26 cellular contexts compared by ENCODE assay signal in the genomic region with DNA sequence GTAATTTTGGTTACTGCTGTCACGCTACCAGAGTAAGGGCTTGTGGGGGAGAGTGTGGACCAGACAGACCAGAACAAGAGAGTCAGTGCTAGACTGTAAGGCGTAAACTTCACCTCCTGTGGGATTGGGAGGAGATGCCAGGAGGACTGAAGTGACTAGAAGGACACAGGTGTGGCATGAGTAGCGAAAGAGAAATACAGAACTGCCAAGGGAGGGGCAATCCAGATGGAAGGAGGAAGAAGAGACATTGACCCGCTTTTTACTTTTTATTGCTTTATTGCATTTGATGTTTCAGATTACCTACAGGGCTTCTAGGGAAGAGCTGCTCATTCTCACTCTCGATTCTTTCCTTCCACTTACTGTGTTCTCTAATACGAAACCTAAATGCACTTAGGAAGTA. TPM values are rescaled to one million over a fixed set of nuclear protein-coding genes. Genes with fewer than 3 reads are reported as not detected.
DNase-seq lines count a peak whose midpoint lies in the region; ATAC-seq, FAIRE-seq and TF ChIP-seq lines count a peak whose summit lies in the region.
"Had no signal": no experiment of that assay in that cellular context is flagged by ENCODE, and none has a peak within 500 bp of the region (broad histone marks: within the 10 kb centered on the region; RNA-seq: fewer than 3 reads in every experiment).

No MANE protein-coding gene starts in this region.

- H3K4me1 Mint-ChIP-seq in activated CD4-positive, alpha-beta T cell treated with anti-CD3 and anti-CD28 coated beads for 36 hours, result peaks cover 35% of the 10 kb centered on the region
- H3K4me1 Mint-ChIP-seq in brain (peaks cover 38% of the 10 kb centered on the region), progenitor cell of endocrine pancreas (ENCODE audit: low read depth) (peaks cover 15% of the 10 kb centered on the region)

- H4K20me1 ChIP-seq in Karpas-422 (ENCODE audit: insufficient read depth, low read depth, low read length), result no peaks in the 10 kb centered on the region

- TF ChIP-seq CTCF in brain (conservative IDR thresholded peaks at IDR 0.05), result no peak
- no peak for TF ChIP-seq CTCF in progenitor cell of endocrine pancreas (IDR thresholded peaks at IDR 0.05; ENCODE audit: unreplicated experiment)

- H3K36me3 Mint-ChIP-seq in activated CD4-positive, alpha-beta T cell treated with anti-CD3 and anti-CD28 coated beads for 36 hours (ENCODE audit: low read depth), result peaks cover 16% of the 10 kb centered on the region
- H3K36me3 Mint-ChIP-seq in brain (peaks cover 13% of the 10 kb centered on the region), progenitor cell of endocrine pancreas (ENCODE audit: insufficient read depth) (peaks cover 4% of the 10 kb centered on the region)

- peaks cover 26% of the 10 kb centered on the region for H3K4me1 ChIP-seq in Karpas-422 (ENCODE audit: low read length)
- H3K4me1 ChIP-seq: prostate gland had no signal

- CTCF ChIA-PET in activated CD4-positive, alpha-beta T cell treated with anti-CD3 and anti-CD28 coated beads for 36 hours (lab: Charles Lee), result interaction anchor here (1.0 kb wide), 1 partner anchor 15 kb away, joined by 3 read pairs; no protein-coding TSS in a partner anchor

- H3K9me2 ChIP-seq in Karpas-422 (replicated peaks; ENCODE audit: insufficient read depth, low read length), result no peaks in the 10 kb centered on the region

- POLR2A ChIA-PET in activated CD4-positive, alpha-beta T cell treated with anti-CD3 and anti-CD28 coated beads for 36 hours (lab: Charles Lee), result no interaction called here

- no peak for FAIRE-seq in urothelium cell line (lab: Jason Lieb, UNC)

- H3K27me3 Mint-ChIP-seq in activated CD4-positive, alpha-beta T cell treated with anti-CD3 and anti-CD28 coated beads for 36 hours, result no peaks in the 10 kb centered on the region
- H3K27me3 Mint-ChIP-seq in brain (peaks cover 4% of the 10 kb centered on the region), progenitor cell of endocrine pancreas (peaks cover 4% of the 10 kb centered on the region)

- peaks cover 34% of the 10 kb centered on the region for H3K79me2 ChIP-seq in Karpas-422 (ENCODE audit: low read length)

- H3K27ac Mint-ChIP-seq in activated CD4-positive, alpha-beta T cell treated with anti-CD3 and anti-CD28 coated beads for 36 hours, result peak overlapping the region; percentile 38
- H3K27ac Mint-ChIP-seq in brain (peak overlapping the region in 1 of 5 experiments; percentile 0), progenitor cell of endocrine pancreas (no peak overlapping the region)

- H3K9ac ChIP-seq in Karpas-422 (ENCODE audit: low read length), result no peak overlapping the region

- no peak overlapping the region for H3K27ac ChIP-seq in Karpas-422 (ENCODE audit: low read length)
- H3K27ac ChIP-seq: C4-2B, epithelial cell of prostate, gastrocnemius medialis, prostate gland, tibial artery, VCaP had no signal

- H3K9me3 ChIP-seq in Karpas-422 (ENCODE audit: low read length), result no peaks in the 10 kb centered on the region
- H3K9me3 ChIP-seq: gastrocnemius medialis, prostate gland, tibial artery had no signal

- ATAC-seq in activated CD4-positive, alpha-beta T cell treated with anti-CD3 and anti-CD28 coated beads for 36 hours, result no peak
- no peak for ATAC-seq in HG02610 (IDR thresholded peaks at IDR 0.05; ENCODE audit: unreplicated experiment)
- no peak for ATAC-seq in GM21515 (IDR thresholded peaks at IDR 0.05; ENCODE audit: unreplicated experiment)
- ATAC-seq: gastrocnemius medialis, left ventricle myocardium superior had no signal

- DNase-seq in activated CD4-positive, alpha-beta T cell treated with anti-CD3 and anti-CD28 coated beads for 36 hours, result no peak
- DNase-seq in activated CD4-positive, alpha-beta T cell treated with anti-CD3 and anti-CD28 coated beads for 4 hours, result no peak
- DNase-seq in Karpas-422 (no peak), progenitor cell of endocrine pancreas (ENCODE audit: low spot score, unreplicated experiment) (no peak), urothelium cell line (ENCODE audit: low spot score) (no peak)
- DNase-seq: 8988T; activated gamma-delta T cell; dermis blood vessel endothelial cell; gastrocnemius medialis; left ventricle myocardium superior; MM.1S; NCI-H1694 treated with DMSO at 0.1 percent for 48 hours; NCI-H2227 treated with DMSO at 0.1 percent for 48 hours; NK-92 treated with Interleukin-12 subunit alpha and Interleukin-12 subunit beta, amount 100 ng/mL, for 24 hours; RPMI8226; stimulated activated CD4-positive, alpha-beta T cell treated with anti-CD3 and anti-CD28 coated beads, Interleukin-4, amount 100 ng/mL, for 4 hours; stimulated activated CD8-positive, alpha-beta memory T cell treated with anti-CD3 and anti-CD28 coated beads, Interleukin-4, amount 100 ng/mL, for 48 hours; tibial artery had no signal

- H2AFZ ChIP-seq in Karpas-422 (ENCODE audit: low read length), result no peak overlapping the region

- no peak overlapping the region for H3K4me3 ChIP-seq in Karpas-422 (ENCODE audit: low read length)
- H3K4me3 ChIP-seq: gastrocnemius medialis, prostate gland, smooth muscle cell, tibial artery had no signal

- H3K4me2 ChIP-seq in Karpas-422 (ENCODE audit: low read depth, low read length, poor library complexity, severe bottlenecking), result peak overlapping the region; percentile 96
- H3K4me2 ChIP-seq: smooth muscle cell had no signal

- H3K27me3 ChIP-seq in Karpas-422 (ENCODE audit: low read length), result no peaks in the 10 kb centered on the region
- H3K27me3 ChIP-seq: gastrocnemius medialis, tibial artery had no signal

- intact Hi-C loops in activated CD4-positive, alpha-beta T cell treated with anti-CD3 and anti-CD28 coated beads for 36 hours (cut with DNase I, micrococcal nuclease), result no loop called here

- H3K4me3 Mint-ChIP-seq in activated CD4-positive, alpha-beta T cell treated with anti-CD3 and anti-CD28 coated beads for 36 hours, result peak overlapping the region; percentile 83
- H3K4me3 Mint-ChIP-seq in brain, result peak overlapping the region; percentile 44 to 99 (median 65)
- H3K4me3 Mint-ChIP-seq in progenitor cell of endocrine pancreas (ENCODE audit: low read depth), result peak overlapping the region; percentile 15

- no peaks in the 10 kb centered on the region for H3K9me3 Mint-ChIP-seq in activated CD4-positive, alpha-beta T cell treated with anti-CD3 and anti-CD28 coated beads for 36 hours (ENCODE audit: low read depth)
- H3K9me3 Mint-ChIP-seq in brain, result no peaks in the 10 kb centered on the region
- H3K9me3 Mint-ChIP-seq in progenitor cell of endocrine pancreas (ENCODE audit: low read depth), result no peaks in the 10 kb centered on the region

- peaks cover 20% of the 10 kb centered on the region; the same call in 1 of the 2 replicates for H3K36me3 ChIP-seq in Karpas-422 (ENCODE audit: insufficient read depth, low read length)
- H3K36me3 ChIP-seq: prostate gland had no signal

RNA-seq across cellular contexts. Expression of a gene that starts 2.1 kb away (rescaled TPM):
- 10 to 100 TPM; 11.4 to 12.3 TPM for total RNA-seq in activated CD4-positive, alpha-beta T cell treated with anti-CD3 and anti-CD28 coated beads for 36 hours
- total RNA-seq in Karpas-422 (2014; rRNA removed; shearing (Covaris generic); ENCODE audit: low replicate concordance), result 22.8 and 24.7 TPM in 2 replicates
- 4.4 TPM for polyA plus RNA-seq in brain (ENCODE audit: insufficient read depth, low read depth, low replicate concordance)
- 25.5 and 26.9 TPM in 2 replicates for total RNA-seq in progenitor cell of endocrine pancreas

RNA-seq across cellular contexts. Expression of a gene that starts 7.4 kb away (rescaled TPM):
- total RNA-seq in activated CD4-positive, alpha-beta T cell treated with anti-CD3 and anti-CD28 coated beads for 36 hours, result 10 to 100 TPM; 24.5 to 30.5 TPM
- 28.4 and 37.4 TPM in 2 replicates for total RNA-seq in Karpas-422 (2014; rRNA removed; shearing (Covaris generic); ENCODE audit: low replicate concordance)
- 7.1 TPM for polyA plus RNA-seq in brain (ENCODE audit: insufficient read depth, low read depth, low replicate concordance)
- 48.3 and 51.6 TPM in 2 replicates for total RNA-seq in progenitor cell of endocrine pancreas

RNA-seq across cellular contexts. Expression of a gene that starts 27.5 kb away (rescaled TPM):
- total RNA-seq in activated CD4-positive, alpha-beta T cell treated with anti-CD3 and anti-CD28 coated beads for 36 hours, result 10 to 100 TPM; 82.3 to 96.0 TPM
- 94.1 and 105 TPM in 2 replicates for total RNA-seq in Karpas-422 (2014; rRNA removed; shearing (Covaris generic); ENCODE audit: low replicate concordance)
- 54.6 TPM for polyA plus RNA-seq in brain (ENCODE audit: insufficient read depth, low read depth, low replicate concordance)
- total RNA-seq in progenitor cell of endocrine pancreas, result 91.1 and 95.4 TPM in 2 replicates

Comparison
In these comparisons a context has a peak if more than half of its experiments do, and no peak if none do; other contexts are left out.
1. H3K4me3 Mint-ChIP-seq: peak in every context shown above with its lines; median percentile 83 in activated CD4-positive, alpha-beta T cell treated with anti-CD3 and anti-CD28 coated beads for 36 hours; 65 in brain; 15 in progenitor cell of endocrine pancreas.